In genomic region chr10:19977097-19977521, GRCh38 we compare ENCODE assay signal across 22 cellular contexts.
"Had no signal": no experiment of that assay in that cellular context is flagged by ENCODE, and none has a peak within 500 bp of the region (broad histone marks: within the 10 kb centered on the region; RNA-seq: fewer than 3 reads in every experiment).

No MANE protein-coding gene starts in this region.

- H3K27me3 ChIP-seq: adrenal gland, breast epithelium, colonic mucosa, dorsolateral prefrontal cortex, upper lobe of right lung had no signal

- ATAC-seq: activated CD4-positive, alpha-beta T cell treated with anti-CD3 and anti-CD28 coated beads for 36 hours; activated T-cell treated with anti-CD3 and anti-CD28 coated beads, Interleukin-2, amount 50 U/mL, for 4 hours; effector memory CD8-positive, alpha-beta T cell; esophagus mucosa; mucosa of descending colon; sciatic nerve; upper lobe of right lung had no signal

- H3K9me3 ChIP-seq: adrenal gland, breast epithelium, colonic mucosa, mucosa of descending colon, upper lobe of right lung had no signal

- H3K4me1 ChIP-seq: breast epithelium, colonic mucosa, parathyroid adenoma, upper lobe of right lung had no signal

- DNase-seq: activated B cell treated with CpG ODN at 0.5 μM for 24 hours; activated CD4-positive, alpha-beta T cell treated with anti-CD3 and anti-CD28 coated beads for 36 hours; activated CD4-positive, alpha-beta T cell treated with anti-CD3 and anti-CD28 coated beads, Interleukin-2, amount 50 U/mL, for 4 hours; activated CD8-positive, alpha-beta memory T cell treated with anti-CD3 and anti-CD28 coated beads for 24 hours; activated CD8-positive, alpha-beta memory T cell treated with anti-CD3 and anti-CD28 coated beads, Interleukin-2, amount 50 U/mL, for 4 hours; activated naive CD4-positive, alpha-beta T cell; activated T-cell treated with anti-CD3 and anti-CD28 coated beads, Interleukin-2, amount 50 U/mL, for 4 hours; adrenal gland; colonic mucosa; dorsolateral prefrontal cortex; effector memory CD8-positive, alpha-beta T cell; mucosa of descending colon; nephron progenitor cell; stimulated activated CD4-positive, alpha-beta T cell treated with anti-CD3 and anti-CD28 coated beads, Interleukin-2, amount 100 ng/mL, for 48 hours; stimulated activated CD8-positive, alpha-beta memory T cell treated with anti-CD3 and anti-CD28 coated beads, Interleukin-4, amount 100 ng/mL, for 48 hours; stimulated activated naive CD4-positive, alpha-beta T cell treated with Interleukin-2 at 50 U/mL for 16 hours; T-helper 9 cell; upper lobe of right lung had no signal

- H3K27ac ChIP-seq: adrenal gland, breast epithelium, colonic mucosa, parathyroid adenoma, upper lobe of right lung had no signal

- H3K36me3 ChIP-seq: adrenal gland, breast epithelium, colonic mucosa, upper lobe of right lung had no signal

- H3K9ac ChIP-seq: parathyroid adenoma had no signal

- H2AFZ ChIP-seq: parathyroid adenoma had no signal

- H3K4me3 ChIP-seq: adrenal gland, breast epithelium, colonic mucosa, dorsolateral prefrontal cortex, mucosa of descending colon, upper lobe of right lung had no signal
